Comparison of ENCODE assay signal across 8 cellular contexts in the genomic region with DNA sequence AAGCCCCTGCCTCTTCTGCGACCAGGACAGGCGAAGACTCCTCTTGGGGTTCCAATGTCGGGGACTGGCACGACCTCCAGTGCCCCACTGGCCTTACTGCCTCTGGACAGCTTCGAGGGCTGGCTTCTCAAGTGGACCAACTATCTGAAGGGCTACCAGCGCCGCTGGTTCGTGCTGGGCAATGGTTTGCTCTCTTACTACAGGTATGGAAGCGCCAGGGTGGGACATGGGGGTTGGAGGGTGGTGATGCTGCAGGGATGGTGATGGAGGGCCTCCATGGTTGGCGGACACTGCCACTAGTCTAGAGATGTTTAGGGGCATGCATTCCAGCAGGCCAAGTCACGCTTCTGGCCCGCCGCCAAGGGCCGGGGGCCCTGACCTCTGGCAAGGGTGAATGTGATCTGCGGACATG. TPM values are rescaled to one million over a fixed set of nuclear protein-coding genes. Genes with fewer than 3 reads are reported as not detected.
DNase-seq lines count a peak whose midpoint lies in the region; TF ChIP-seq lines count a peak whose summit lies in the region.

No MANE protein-coding gene starts in this region.

- H2AFZ ChIP-seq in PC-9 (no peak overlapping the region), neuron (ENCODE audit: low read depth, low read length) (peak overlapping the region; percentile 89)

- CTCF ChIA-PET in PC-9 (lab: Charles Lee) = interaction anchor here (0.7 kb wide), 1 partner anchor 214 kb away, joined by 4 read pairs; no protein-coding TSS in a partner anchor

- no peaks in the 10 kb centered on the region for H3K9me3 ChIP-seq in BE2C
- H3K9me3 ChIP-seq in PC-9 (ENCODE audit: insufficient read depth, low read depth) = no peaks in the 10 kb centered on the region
- H3K9me3 ChIP-seq in esophagus squamous epithelium = no peaks in the 10 kb centered on the region
- H3K9me3 ChIP-seq in neuron (ENCODE audit: low read length) = no peaks in the 10 kb centered on the region

- no peaks in the 10 kb centered on the region for H3K9me2 ChIP-seq in PC-9 (ENCODE audit: insufficient read depth)

- TF ChIP-seq POLR2A in esophagus squamous epithelium (IDR thresholded peaks at IDR 0.05) = no peak

- H3K36me3 ChIP-seq in BE2C (no peaks in the 10 kb centered on the region), PC-9 (ENCODE audit: low read depth) (no peaks in the 10 kb centered on the region), esophagus squamous epithelium (no peaks in the 10 kb centered on the region), neuron (ENCODE audit: insufficient read depth, low read length) (no peaks in the 10 kb centered on the region)

- no peaks in the 10 kb centered on the region; the same call in 1 of the 2 replicates for H4K20me1 ChIP-seq in PC-9 (ENCODE audit: insufficient read depth)

- H3K4me2 ChIP-seq in PC-9 = peak overlapping the region; percentile 74

- H3K4me3 ChIP-seq in BE2C (ENCODE audit: low read depth, low read length) = peak overlapping the region; percentile 63
- peak overlapping the region; percentile 55; the same call in 1 of the 2 replicates for H3K4me3 ChIP-seq in PC-9
- H3K4me3 ChIP-seq in esophagus squamous epithelium = peak overlapping the region in 3 of 4 donors; percentile 50 to 72 (median 60)
- H3K4me3 ChIP-seq in neuron (ENCODE audit: low read length) = peak overlapping the region; percentile 70

- H3K27ac ChIP-seq in PC-9 (no peak overlapping the region), esophagus squamous epithelium (no peak overlapping the region)

- BruUV-seq in PC-9 (replicated peaks; lab: Mats Ljungman, UMichigan) = no TSS peak

- H3F3A ChIP-seq in PC-9 (ENCODE audit: insufficient read depth, low read depth) = peaks cover 8% of the 10 kb centered on the region

- TF ChIP-seq CTCF in BE2C (IDR thresholded peaks at IDR 0.05; ENCODE audit: low read depth, low read length) (no peak), PC-9 (conservative IDR thresholded peaks at IDR 0.05) (no peak), esophagus squamous epithelium (IDR thresholded peaks at IDR 0.05) (no peak)

- H3K27me3 ChIP-seq in BE2C (no peaks in the 10 kb centered on the region), PC-9 (ENCODE audit: insufficient read depth, low read depth) (no peaks in the 10 kb centered on the region), esophagus squamous epithelium (peaks cover 0 to 15% (median 0%) of the 10 kb centered on the region in 4 donors), neuron (ENCODE audit: insufficient read depth, low read length) (peaks cover 27% of the 10 kb centered on the region)

- intact Hi-C loops in PC-9 (cut with micrococcal nuclease; ENCODE audit: unreplicated experiment) (loop anchor here (2.0 kb wide), 1 partner anchor 27 kb away; no protein-coding TSS in a partner anchor), esophagus squamous epithelium (cut with DNase I) (no loop called here)

- H3K4me1 ChIP-seq in BE2C (no peaks in the 10 kb centered on the region), PC-9 (replicated peaks; ENCODE audit: insufficient read depth) (peaks cover 5% of the 10 kb centered on the region; the same call in 1 of the 2 replicates), esophagus squamous epithelium (peaks cover 0 to 17% (median 4%) of the 10 kb centered on the region in 3 donors), neuron (ENCODE audit: insufficient read depth, low read length) (peaks cover 7% of the 10 kb centered on the region)

- POLR2A ChIA-PET in PC-9 (lab: Charles Lee; ENCODE audit: unreplicated experiment) = no interaction called here

- H3K79me2 ChIP-seq in PC-9 (ENCODE audit: low read depth) = no peaks in the 10 kb centered on the region

- WGBS in esophagus squamous epithelium, 2 donors = 79% methylated on average over 7 of the region's 15 CpGs; no CpG with 5 or more reads in 1 of the 2 donors

- DNase-seq in BE2C = no peak
- no peak for DNase-seq in PC-9
- no peak for DNase-seq in esophagus squamous epithelium (lab: John Stamatoyannopoulos, UW)
- no peak for DNase-seq in activated effector memory CD4-positive, alpha-beta T cell treated with Interleukin-2 at 50 U/mL for 16 hours
- DNase-seq in GOT3 (lab: John Stamatoyannopoulos, UW) = no peak
- DNase-seq in NCI-H748 (lab: John Stamatoyannopoulos, UW; ENCODE audit: unreplicated experiment) = no peak
- no peak for DNase-seq in iPS-NIHi7 (ENCODE audit: extremely low spot score)

RNA-seq across cellular contexts. Expression of gene OSBP2, which starts 0.7 kb away (rescaled TPM):
- polyA plus RNA-seq in BE2C (2012; ENCODE audit: insufficient read depth, insufficient read length, low read depth) = 5.1 TPM
- 7.1 and 9.2 TPM in 2 replicates for total RNA-seq in PC-9 (2021)
- total RNA-seq in esophagus squamous epithelium = 1 to 10 TPM; 1.9 to 3.9 (median 3.0) TPM

RNA-seq across cellular contexts. Expression of gene DUSP18, which starts 27.7 kb away (rescaled TPM):
- 2.7 TPM for polyA plus RNA-seq in BE2C (2012; ENCODE audit: insufficient read depth, insufficient read length, low read depth)
- total RNA-seq in PC-9 (2021) = 9.9 and 11.0 TPM in 2 replicates
- total RNA-seq in esophagus squamous epithelium = 10 to 100 TPM in 2 of 4 donors, 1 to 10 TPM in 2; 6.1 to 13.0 (median 8.6) TPM

RNA-seq across cellular contexts. Expression of gene SLC35E4, which starts 59.8 kb away (rescaled TPM):
- 9.2 TPM for polyA plus RNA-seq in BE2C (2012; ENCODE audit: insufficient read depth, insufficient read length, low read depth)
- 4.7 and 6.4 TPM in 2 replicates for total RNA-seq in PC-9 (2021)
- total RNA-seq in esophagus squamous epithelium = 1 to 10 TPM; 5.5 to 8.3 (median 6.3) TPM
